9 cellular contexts compared by ENCODE assay signal in genomic region chr11:130449246-130449990, GRCh38. TPM values are rescaled to one million over a fixed set of nuclear protein-coding genes. Genes with fewer than 3 reads are reported as not detected.
A peak's percentile ranks its signal among the peaks of the same experiment; 100 is the strongest.
DNase-seq lines count a peak whose midpoint lies in the region; ATAC-seq, FAIRE-seq and TF ChIP-seq lines count a peak whose summit lies in the region.
"Had no signal": no experiment of that assay in that cellular context is flagged by ENCODE, and none has a peak within 500 bp of the region (broad histone marks: within the 10 kb centered on the region; RNA-seq: fewer than 3 reads in every experiment).

No MANE protein-coding gene starts in this region.

- FAIRE-seq in GM12891 (lab: Jason Lieb, UNC) = no peak

- peaks cover 13% of the 10 kb centered on the region for H3K27me3 Mint-ChIP-seq in activated naive CD8-positive, alpha-beta T cell

- H3K9ac ChIP-seq in HCT116 (ENCODE audit: low read length) = no peak overlapping the region
- H3K9ac ChIP-seq in skeletal muscle satellite cell (ENCODE audit: low read depth, low read length) = peak overlapping the region; percentile 67

- H3K4me1 ChIP-seq in HCT116 (ENCODE audit: control insufficient read depth in 1 of 2, insufficient read depth in 2 of 2, low read length in 2 of 2) (peaks cover 2 to 11% of the 10 kb centered on the region in 2 experiments; a peak in 3 of 4 replicates), iPS DF 6.9 (ENCODE audit: control insufficient read depth, insufficient read depth, low read length) (peaks cover 3% of the 10 kb centered on the region; the same call in 1 of the 2 replicates), skeletal muscle satellite cell (ENCODE audit: control insufficient read depth, insufficient read depth, low read length) (peaks cover 42% of the 10 kb centered on the region)

- intact Hi-C loops in HCT116 (cut with micrococcal nuclease) = no loop called here

- no peak for ATAC-seq in HCT116
- ATAC-seq in GM18867 (IDR thresholded peaks at IDR 0.05; ENCODE audit: unreplicated experiment) = no peak

- peaks cover 9% of the 10 kb centered on the region for H3K4me1 Mint-ChIP-seq in activated naive CD8-positive, alpha-beta T cell (ENCODE audit: low read depth)

- H3K9me2 ChIP-seq in HCT116 (ENCODE audit: insufficient read depth) = no peaks in the 10 kb centered on the region

- H3K9me3 Mint-ChIP-seq in activated naive CD8-positive, alpha-beta T cell (ENCODE audit: low read depth) = no peaks in the 10 kb centered on the region

- POLR2A ChIA-PET in HCT116 (lab: Charles Lee) = no interaction called here

- H3K4me3 ChIP-seq in HCT116 (replicated peaks in 1 of 2; ENCODE audit: low read depth in 1 of 2, low read length in 2 of 2) = peak overlapping the region in 1 of 2 experiments; percentile 65; a peak in 1 of 4 replicates
- peak overlapping the region; percentile 43; the same call in 1 of the 2 replicates for H3K4me3 ChIP-seq in iPS DF 6.9 (ENCODE audit: low read length)
- peak overlapping the region; percentile 75 for H3K4me3 ChIP-seq in skeletal muscle satellite cell (ENCODE audit: low read length)

- peak overlapping the region; percentile 5 for H3K4me3 Mint-ChIP-seq in activated naive CD8-positive, alpha-beta T cell

- H3K79me2 ChIP-seq in HCT116 (ENCODE audit: insufficient read depth, low read length) = no peaks in the 10 kb centered on the region

- no peaks in the 10 kb centered on the region for H3K27me3 ChIP-seq in HCT116 (ENCODE audit: insufficient read depth, low read length)
- peaks cover 13% of the 10 kb centered on the region for H3K27me3 ChIP-seq in iPS DF 6.9 (ENCODE audit: control insufficient read depth, insufficient read depth, low read length)
- H3K27me3 ChIP-seq in skeletal muscle satellite cell (ENCODE audit: control insufficient read depth, insufficient read depth, low read length) = peaks cover 15% of the 10 kb centered on the region

- TF ChIP-seq POLR2A in HCT116 (IDR thresholded peaks at IDR 0.05; ENCODE audit: borderline replicate concordance, extremely low read depth, insufficient read depth, insufficient read length) = no peak
- no peak for TF ChIP-seq POLR2A in GM12891 (IDR thresholded peaks at IDR 0.05; ENCODE audit: low read depth, low read length)

- no peaks in the 10 kb centered on the region for H3K36me3 Mint-ChIP-seq in activated naive CD8-positive, alpha-beta T cell

- CTCF ChIA-PET in HCT116 (lab: Charles Lee) = no interaction called here

- H3K9me3 ChIP-seq in HCT116 (ENCODE audit: control insufficient read depth in 1 of 2, insufficient read depth in 1 of 2, low read depth in 1 of 2, low read length in 2 of 2) (no peaks in the 10 kb centered on the region), iPS DF 6.9 (ENCODE audit: control insufficient read depth, insufficient read depth, low read length) (no peaks in the 10 kb centered on the region), skeletal muscle satellite cell (replicated peaks; ENCODE audit: low read length) (no peaks in the 10 kb centered on the region)

- DNase-seq in HCT116 (ENCODE audit: low read depth, low spot score) = no peak
- no peak for DNase-seq in iPS DF 6.9 (ENCODE audit: low read depth, low spot score)
- DNase-seq in effector CD8-positive, alpha-beta T cell (lab: John Stamatoyannopoulos, UW) = no peak
- no peak for DNase-seq in GM12891 (ENCODE audit: insufficient read length, low spot score)
- no peak for DNase-seq in Kasumi-1 (lab: John Stamatoyannopoulos, UW)

- no peak overlapping the region for H3K27ac Mint-ChIP-seq in activated naive CD8-positive, alpha-beta T cell

- RAD21 ChIA-PET in HCT116 (lab: Charles Lee; ENCODE audit: low non-redundant PET in 1 of 2, low total read pairs in 2 of 2, uncharacterized antibody in 2 of 2, unreplicated experiment in 2 of 2) = no interaction called here

- no peaks in the 10 kb centered on the region for H3K36me3 ChIP-seq in HCT116 (ENCODE audit: control insufficient read depth in 1 of 2, insufficient read depth in 2 of 2, low read length in 2 of 2)
- no peaks in the 10 kb centered on the region for H3K36me3 ChIP-seq in iPS DF 6.9 (ENCODE audit: control insufficient read depth, insufficient read depth, low read length)
- H3K36me3 ChIP-seq in skeletal muscle satellite cell (ENCODE audit: insufficient read depth, low read length) = no peaks in the 10 kb centered on the region

- no TSS peak for BruUV-seq in HCT116 (replicated peaks; lab: Mats Ljungman, UMichigan)

- H3K27ac ChIP-seq in HCT116 (ENCODE audit: low read depth, low read length) (no peak overlapping the region; the same call in 1 of the 2 replicates), iPS DF 6.9 (ENCODE audit: low read length) (no peak overlapping the region)
- H3K27ac ChIP-seq: epithelial cell of prostate had no signal

- TF ChIP-seq RAD21 in HCT116 (IDR thresholded peaks at IDR 0.05; ENCODE audit: low read depth) = no peak

- no peak for TF ChIP-seq CTCF in HCT116 (IDR thresholded peaks at IDR 0.05 in 2 of 3, conservative IDR thresholded peaks at IDR 0.05 in 1 of 3; ENCODE audit: borderline replicate concordance in 1 of 3, insufficient read depth in 1 of 3, low read depth in 2 of 3, low read length in 2 of 3)

- H4K20me1 ChIP-seq in HCT116 (ENCODE audit: insufficient read depth) = no peaks in the 10 kb centered on the region

- no peak overlapping the region for H2AFZ ChIP-seq in HCT116 (ENCODE audit: low read depth, low read length, poor library complexity, severe bottlenecking)

- H3K4me2 ChIP-seq in HCT116 (ENCODE audit: low read length) (peak overlapping the region; percentile 97), skeletal muscle satellite cell (ENCODE audit: low read length) (peak overlapping the region; percentile 99)

- whole genome bisulfite sequencing in iPS DF 6.9 (ENCODE audit: insufficient coverage, insufficient read length) = no CpG with 5 or more reads among the region's 71 CpGs

TF ChIP-seq in HCT116, 20 proteins besides CTCF, POLR2A, EP300 and RAD21 (continues in another document):
- TF ChIP-seq MAX (IDR thresholded peaks at IDR 0.05) (no peak), ZNF274 (IDR thresholded peaks at IDR 0.05; ENCODE audit: low read depth, low read length) (no peak)

TF ChIP-seq in GM12891, 5 proteins besides CTCF, POLR2A, EP300 and RAD21:
- TF ChIP-seq PAX5 (IDR thresholded peaks at IDR 0.05; ENCODE audit: insufficient read depth, low read length, severe bottlenecking) (no peak), SPI1 (IDR thresholded peaks at IDR 0.05; ENCODE audit: low read depth, low read length) (no peak), TAF1 (IDR thresholded peaks at IDR 0.05; ENCODE audit: low read depth, low read length) (no peak), POU2F2 (IDR thresholded peaks at IDR 0.05; ENCODE audit: low read depth, low read length) (no peak), POLR2AphosphoS5 (IDR thresholded peaks at IDR 0.05; ENCODE audit: low read depth, low read length) (no peak)

RNA-seq across cellular contexts. Expression of gene ADAMTS15, which starts 1.0 kb away (rescaled TPM):
- 0.44 TPM for total RNA-seq in HCT116 (2021; ENCODE audit: unreplicated experiment)
- 0.20 and 0.22 TPM in 2 replicates for polyA plus RNA-seq in HCT116 (2012)
- total RNA-seq in skeletal muscle satellite cell (2012; rRNA removed) = 15.5 and 45.9 TPM in 2 replicates
- not detected for polyA plus RNA-seq in GM12891 (2012; ENCODE audit: low read depth, missing spikeins)

RNA-seq across cellular contexts. Expression of gene ADAMTS8, which starts 21.0 kb away (rescaled TPM):
- total RNA-seq in HCT116 (2021; ENCODE audit: unreplicated experiment) = 0.07 TPM
- polyA plus RNA-seq in HCT116 (2012) = not detected in 2 replicates
- total RNA-seq in skeletal muscle satellite cell (2012; rRNA removed) = under 0.01 and 0.25 TPM in 2 replicates
- polyA plus RNA-seq in GM12891 (2012; ENCODE audit: low read depth, missing spikeins) = not detected
